In genomic region chr16:80962879-80963278, GRCh38 we compare ENCODE assay signal across 27 cellular contexts.
"Had no signal": no experiment of that assay in that cellular context is flagged by ENCODE, and none has a peak within 500 bp of the region (broad histone marks: within the 10 kb centered on the region; RNA-seq: fewer than 3 reads in every experiment).

No MANE protein-coding gene starts in this region.

- FAIRE-seq: colon, endometrium, endothelial cell of umbilical vein, frontal cortex had no signal

- ATAC-seq: effector memory CD8-positive, alpha-beta T cell; esophagus mucosa; foreskin keratinocyte; gastrocnemius medialis; gastroesophageal sphincter; heart left ventricle; heart right ventricle had no signal

- H3K27me3 ChIP-seq: colonic mucosa, dorsolateral prefrontal cortex, esophagus muscularis mucosa, esophagus squamous epithelium, foreskin keratinocyte, gastrocnemius medialis, gastroesophageal sphincter, heart left ventricle, heart right ventricle had no signal

- H3K9me3 ChIP-seq: colonic mucosa had no signal

- H3K4me3 ChIP-seq: colonic mucosa, coronary artery, dorsolateral prefrontal cortex, esophagus muscularis mucosa, esophagus squamous epithelium, gastrocnemius medialis, gastroesophageal sphincter, heart left ventricle, heart right ventricle had no signal

- H3K36me3 ChIP-seq: colonic mucosa, esophagus muscularis mucosa, esophagus squamous epithelium, gastrocnemius medialis, gastroesophageal sphincter, heart left ventricle, heart right ventricle had no signal

- H3K4me1 ChIP-seq: colonic mucosa, esophagus muscularis mucosa, esophagus squamous epithelium, gastrocnemius medialis, gastroesophageal sphincter, heart left ventricle, heart right ventricle had no signal

- DNase-seq: colonic mucosa; cortex of kidney; dermis blood vessel endothelial cell; dorsolateral prefrontal cortex; effector CD4-positive, alpha-beta T cell; effector CD8-positive, alpha-beta T cell; effector memory CD4-positive, alpha-beta T cell; effector memory CD8-positive, alpha-beta T cell; endodermal cell; erythroblast; esophagus squamous epithelium; foreskin fibroblast; foreskin keratinocyte; gastrocnemius medialis; glutamatergic neuron; head of caudate nucleus; heart left ventricle; heart right ventricle had no signal

- H3K27ac ChIP-seq: colonic mucosa, coronary artery, dorsolateral prefrontal cortex, epithelial cell of prostate, esophagus muscularis mucosa, esophagus squamous epithelium, foreskin keratinocyte, gastrocnemius medialis, gastroesophageal sphincter, heart left ventricle, heart right ventricle had no signal
